ENCODE assay signal across 8 cellular contexts in the genomic region with DNA sequence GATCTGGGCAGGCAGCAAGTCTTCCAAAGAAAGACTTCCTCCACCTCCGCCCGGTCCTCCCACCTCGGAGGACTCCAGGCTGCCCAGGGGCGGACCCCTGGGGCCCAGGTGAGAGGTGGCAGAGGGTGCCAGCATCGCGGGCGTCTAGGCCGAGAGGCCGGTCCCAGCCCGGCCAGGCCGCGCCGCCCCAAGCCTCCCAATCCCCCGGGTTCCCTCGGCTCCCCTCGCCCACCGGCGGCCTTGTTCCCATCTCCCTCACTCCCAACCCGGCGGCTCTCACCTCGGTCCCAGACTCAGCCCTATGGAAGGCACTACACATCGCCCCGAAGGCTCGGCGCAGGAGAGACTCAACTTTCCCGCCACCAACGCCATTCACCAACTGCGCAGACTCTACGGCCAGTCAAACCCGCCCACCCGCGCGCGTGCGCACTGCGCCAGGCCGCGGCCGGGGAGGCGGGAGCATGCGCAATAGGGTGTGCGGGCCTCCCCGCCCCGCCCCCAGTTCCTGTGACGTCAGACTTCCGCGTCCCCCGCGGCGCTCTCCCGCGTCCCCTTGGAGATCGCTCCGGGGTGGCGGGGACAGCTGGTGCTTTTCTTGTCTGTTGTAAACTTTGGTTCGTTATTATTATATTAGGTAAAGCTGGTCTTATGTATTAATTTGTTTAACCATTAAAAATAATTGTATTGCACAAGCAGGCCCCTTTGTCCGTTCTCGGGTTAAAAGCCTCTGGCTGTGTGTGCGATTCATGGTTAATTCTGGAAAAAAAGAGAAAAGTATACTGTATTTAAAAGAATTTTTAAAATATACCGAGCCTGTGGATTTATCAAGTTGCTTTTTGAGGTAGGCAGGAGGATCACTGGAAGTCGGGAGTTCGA. TPM values are rescaled to one million over a fixed set of nuclear protein-coding genes. Genes with fewer than 3 reads are reported as not detected.
DNase-seq lines count a peak whose midpoint lies in the region; ATAC-seq and TF ChIP-seq lines count a peak whose summit lies in the region.

A gene (minus strand): TSS at position 381 of the 876 bp plus-strand sequence. CDS start 62 bp downstream, at position 319.

- peak within 1 kb of the TSS; percentile 100 for H3K9ac ChIP-seq in PC-3 (ENCODE audit: low read length)
- H3K9ac ChIP-seq in mucosa of stomach (ENCODE audit: low read length): peak within 1 kb of the TSS; percentile 93

- CTCF ChIA-PET in PC-3 (lab: Charles Lee): no interaction called here

- POLR2A ChIA-PET in PC-3 (lab: Charles Lee; ENCODE audit: unreplicated experiment): no interaction called here

- H3K9me2 ChIP-seq in PC-3 (replicated peaks; ENCODE audit: low read length): no peaks in the 10 kb centered on the region

- peak within 1 kb of the TSS; percentile 93 for H3K4me3 ChIP-seq in Jurkat, Clone E6-1 (ENCODE audit: low read length)
- H3K4me3 ChIP-seq in PC-3 (ENCODE audit: low read length) (peak within 1 kb of the TSS; percentile 92), esophagus (ENCODE audit: low read depth in 1 of 2, low read length in 2 of 2) (peak within 1 kb of the TSS; percentile 67 to 73), mucosa of stomach (ENCODE audit: low read length) (peak within 1 kb of the TSS; percentile 63)

- intact Hi-C loops in PC-3 (cut with micrococcal nuclease): loop anchor here (5.0 to 10.0 kb wide), 2 partner anchors 86 to 211 kb away; no protein-coding TSS in a partner anchor

- H3F3A ChIP-seq in PC-3 (ENCODE audit: low read length, unreplicated experiment): no peaks in the 10 kb centered on the region

- peaks cover 4% of the 10 kb centered on the region; the same call in 1 of the 2 replicates for H3K36me3 ChIP-seq in PC-3 (ENCODE audit: low read depth, low read length)
- no peaks in the 10 kb centered on the region for H3K36me3 ChIP-seq in esophagus (ENCODE audit: control insufficient read depth in 2 of 2, insufficient read depth in 2 of 2, low read length in 1 of 2)
- no peaks in the 10 kb centered on the region for H3K36me3 ChIP-seq in mucosa of stomach (ENCODE audit: control insufficient read depth, insufficient read depth, low read length)

- TF ChIP-seq CTCF in PC-3 (conservative IDR thresholded peaks at IDR 0.05; ENCODE audit: low read depth, low read length): no peak

- H3K4me1 ChIP-seq in PC-3 (ENCODE audit: insufficient read depth, low read length) (peaks cover 7% of the 10 kb centered on the region), esophagus (ENCODE audit: control insufficient read depth in 2 of 2, insufficient read depth in 2 of 2, low read length in 1 of 2) (peaks cover 0 to 2% of the 10 kb centered on the region in 2 donors), mucosa of stomach (ENCODE audit: control insufficient read depth, insufficient read depth, low read length) (peaks cover 5% of the 10 kb centered on the region)

- H3K79me2 ChIP-seq in PC-3 (ENCODE audit: low read length): peaks cover 48% of the 10 kb centered on the region

- no peaks in the 10 kb centered on the region for H3K9me3 ChIP-seq in PC-3 (ENCODE audit: low read length)
- H3K9me3 ChIP-seq in esophagus (ENCODE audit: control insufficient read depth in 2 of 2, insufficient read depth in 1 of 2, low read depth in 1 of 2, low read length in 1 of 2): no peaks in the 10 kb centered on the region
- no peaks in the 10 kb centered on the region for H3K9me3 ChIP-seq in mucosa of stomach (ENCODE audit: control insufficient read depth, low read length)

- ATAC-seq in GM21717 (IDR thresholded peaks at IDR 0.05; ENCODE audit: unreplicated experiment) (peak; percentile 91), PC-3 (peak; percentile 93)

- H3K27me3 ChIP-seq in PC-3 (ENCODE audit: low read length): no peaks in the 10 kb centered on the region
- H3K27me3 ChIP-seq in esophagus (ENCODE audit: control insufficient read depth in 1 of 2, insufficient read depth in 2 of 2, low read length in 2 of 2): no peaks in the 10 kb centered on the region
- no peaks in the 10 kb centered on the region for H3K27me3 ChIP-seq in mucosa of stomach (ENCODE audit: control insufficient read depth, insufficient read depth, low read length)

- H2AFZ ChIP-seq in PC-3 (ENCODE audit: low read length): peak within 1 kb of the TSS; percentile 73

- WGBS in esophagus, 2 donors: 3% methylated on average over 59 to 62 of the region's 62 CpGs

- peak within 1 kb of the TSS; percentile 98 for H3K4me2 ChIP-seq in PC-3 (ENCODE audit: low read length)

- peak within 1 kb of the TSS; percentile 59 for H3K27ac ChIP-seq in PC-3 (ENCODE audit: low read length)
- H3K27ac ChIP-seq in esophagus (ENCODE audit: low read depth in 2 of 2, low read length in 1 of 2): peak within 1 kb of the TSS; percentile 50 to 75

- no TSS peak for BruUV-seq in PC-3 (replicated peaks; lab: Mats Ljungman, UMichigan)

- H4K20me1 ChIP-seq in PC-3 (ENCODE audit: low read length): no peaks in the 10 kb centered on the region

- DNase-seq in DMS53 (lab: John Stamatoyannopoulos, UW): peak; percentile 96
- DNase-seq in Jurkat, Clone E6-1 (ENCODE audit: low read depth, low spot score): peak; percentile 86
- peak; percentile 89 for DNase-seq in PC-3
- peak; percentile 95 for DNase-seq in activated T-cell treated with anti-CD3 and anti-CD28 coated beads for 48 hours (ENCODE audit: low read depth)
- peak; percentile 97 for DNase-seq in stimulated activated CD8-positive, alpha-beta memory T cell treated with anti-CD3 and anti-CD28 coated beads, Interleukin-4, amount 100 ng/mL, for 48 hours

RNA-seq across cellular contexts. Expression of the gene that starts here (rescaled TPM):
- 13.7 TPM for polyA plus RNA-seq in Jurkat, Clone E6-1 (2012; ENCODE audit: insufficient read depth, insufficient read length)
- 13.6 and 18.7 TPM in 2 replicates for total RNA-seq in PC-3 (2014; rRNA removed)
- polyA plus RNA-seq in esophagus: 1 to 10 TPM; 1.1 to 2.0 TPM

Comparison
In these comparisons a context has a peak if more than half of its experiments do, and no peak if none do; other contexts are left out.
1. Peak in every context shown above with its lines: DNase-seq, ATAC-seq, H3K4me3 ChIP-seq and H3K27ac ChIP-seq.